In genomic region chr1:116390195-116390594, GRCh38 we compare ENCODE assay signal across 10 cellular contexts. TPM values are rescaled to one million over a fixed set of nuclear protein-coding genes. Genes with fewer than 3 reads are reported as not detected.
A peak's percentile ranks its signal among the peaks of the same experiment; 100 is the strongest.
DNase-seq lines count a peak whose midpoint lies in the region; ATAC-seq and TF ChIP-seq lines count a peak whose summit lies in the region.
"Had no signal": no experiment of that assay in that cellular context is flagged by ENCODE, and none has a peak within 500 bp of the region (broad histone marks: within the 10 kb centered on the region; RNA-seq: fewer than 3 reads in every experiment).

No MANE protein-coding gene starts in this region.

- no peaks in the 10 kb centered on the region for H3K27me3 ChIP-seq in trophoblast cell (ENCODE audit: insufficient read depth, low read length)

- H3K79me2 ChIP-seq in trophoblast cell (ENCODE audit: control insufficient read depth, insufficient read depth, low read length, poor library complexity) = no peaks in the 10 kb centered on the region

- H3K4me2 ChIP-seq in trophoblast cell (ENCODE audit: low read length) = no peak overlapping the region

- no peak overlapping the region for H2AFZ ChIP-seq in trophoblast cell (ENCODE audit: insufficient read depth, low read length, poor library complexity)

- peak; percentile 68 for ATAC-seq in GM21526 (IDR thresholded peaks at IDR 0.05; ENCODE audit: low FRiP score, unreplicated experiment)
- ATAC-seq: K562 had no signal

- H2BK5ac ChIP-seq in trophoblast cell (ENCODE audit: low read depth, low read length, poor library complexity) = no peak overlapping the region

- DNase-seq in GM13977 (ENCODE audit: low spot score) = peak; percentile 55
- no peak for DNase-seq in SK-N-MC (ENCODE audit: low read depth, low spot score)
- peak; percentile 23 for DNase-seq in effector CD4-positive, alpha-beta T cell
- no peak for DNase-seq in NCI-H187 (lab: John Stamatoyannopoulos, UW)
- DNase-seq in NCI-H1417 (lab: John Stamatoyannopoulos, UW) = no peak
- DNase-seq in C1 segment of cervical spinal cord (lab: John Stamatoyannopoulos, UW) = no peak
- DNase-seq in trophoblast cell = no peak
- DNase-seq: islet precursor cell had no signal

- H3K9me3 ChIP-seq in SK-N-MC (ENCODE audit: low read depth, low read length) (no peaks in the 10 kb centered on the region), trophoblast cell (ENCODE audit: insufficient read depth, low read depth, low read length) (no peaks in the 10 kb centered on the region)

- H3K4me1 ChIP-seq in trophoblast cell (ENCODE audit: control insufficient read depth in 1 of 2, insufficient read depth in 2 of 2, low read length in 2 of 2) = no peaks in the 10 kb centered on the region

- H3K79me1 ChIP-seq in trophoblast cell (ENCODE audit: low read length) = no peaks in the 10 kb centered on the region

- H3K4ac ChIP-seq in trophoblast cell (ENCODE audit: low read depth, low read length) = no peak overlapping the region

- H2BK12ac ChIP-seq in trophoblast cell (ENCODE audit: low read length) = no peak overlapping the region

- H3K9ac ChIP-seq in SK-N-MC (ENCODE audit: insufficient read length) = no peak overlapping the region
- no peak overlapping the region for H3K9ac ChIP-seq in trophoblast cell (ENCODE audit: low read length)

- no peak overlapping the region for H2BK120ac ChIP-seq in trophoblast cell (ENCODE audit: insufficient read depth, low read length, poor library complexity)

- H4K8ac ChIP-seq in trophoblast cell (ENCODE audit: low read depth, low read length) = no peak overlapping the region

- no peak overlapping the region for H3K23ac ChIP-seq in trophoblast cell (ENCODE audit: low read length)

- no peak overlapping the region for H3K14ac ChIP-seq in trophoblast cell (ENCODE audit: low read length)

- H3K27ac ChIP-seq in SK-N-MC (peak overlapping the region; percentile 74), trophoblast cell (ENCODE audit: low read depth, low read length) (no peak overlapping the region)

- WGBS in trophoblast cell (ENCODE audit: extremely low coverage, insufficient coverage, insufficient read length) = no CpG with 5 or more reads among the region's 5 CpGs

- no peak overlapping the region for H3K18ac ChIP-seq in trophoblast cell (ENCODE audit: low read length)

- H2AK5ac ChIP-seq in trophoblast cell (ENCODE audit: low read length) = no peak overlapping the region

- no peak overlapping the region for H4K12ac ChIP-seq in trophoblast cell (ENCODE audit: low read depth, low read length)

- in situ Hi-C loops in GM13977 (cut with MboI; ENCODE audit: low pct_unique_long_range_greater_than_20kb, low sequenced_read_pairs, unreplicated experiment) = no loop called here

- peaks cover 99% of the 10 kb centered on the region for H3K36me3 ChIP-seq in SK-N-MC (ENCODE audit: insufficient read depth, low read length)
- H3K36me3 ChIP-seq in trophoblast cell (ENCODE audit: control insufficient read depth in 1 of 2, insufficient read depth in 2 of 2, low read length in 2 of 2) = peaks cover 33 to 58% of the 10 kb centered on the region in 2 experiments

- H3K4me3 ChIP-seq in SK-N-MC (no peak overlapping the region), trophoblast cell (ENCODE audit: low read depth, low read length) (no peak overlapping the region)
- H3K4me3 ChIP-seq: K562 had no signal

- H4K91ac ChIP-seq in trophoblast cell (ENCODE audit: low read depth, low read length) = no peak overlapping the region

- no peak for TF ChIP-seq CTCF in GM13977 (IDR thresholded peaks at IDR 0.05; ENCODE audit: extremely low read depth, insufficient read depth, missing control alignments)

RNA-seq across cellular contexts. Expression of gene ATP1A1, which starts 17.2 kb away (rescaled TPM):
- 247 and 256 TPM in 2 replicates for polyA plus RNA-seq in trophoblast cell (2013)

Comparison
In these comparisons a context has a peak if more than half of its experiments do, and no peak if none do; other contexts are left out.
1. DNase-seq: peak in GM13977 (single experiment) and effector CD4-positive, alpha-beta T cell (single experiment); none in SK-N-MC (single experiment), NCI-H187 (0 of 2), NCI-H1417 (0 of 3), C1 segment of cervical spinal cord (0 of 14) and trophoblast cell (0 of 2).